Comparison of ENCODE assay signal across 7 cellular contexts in the genomic region with DNA sequence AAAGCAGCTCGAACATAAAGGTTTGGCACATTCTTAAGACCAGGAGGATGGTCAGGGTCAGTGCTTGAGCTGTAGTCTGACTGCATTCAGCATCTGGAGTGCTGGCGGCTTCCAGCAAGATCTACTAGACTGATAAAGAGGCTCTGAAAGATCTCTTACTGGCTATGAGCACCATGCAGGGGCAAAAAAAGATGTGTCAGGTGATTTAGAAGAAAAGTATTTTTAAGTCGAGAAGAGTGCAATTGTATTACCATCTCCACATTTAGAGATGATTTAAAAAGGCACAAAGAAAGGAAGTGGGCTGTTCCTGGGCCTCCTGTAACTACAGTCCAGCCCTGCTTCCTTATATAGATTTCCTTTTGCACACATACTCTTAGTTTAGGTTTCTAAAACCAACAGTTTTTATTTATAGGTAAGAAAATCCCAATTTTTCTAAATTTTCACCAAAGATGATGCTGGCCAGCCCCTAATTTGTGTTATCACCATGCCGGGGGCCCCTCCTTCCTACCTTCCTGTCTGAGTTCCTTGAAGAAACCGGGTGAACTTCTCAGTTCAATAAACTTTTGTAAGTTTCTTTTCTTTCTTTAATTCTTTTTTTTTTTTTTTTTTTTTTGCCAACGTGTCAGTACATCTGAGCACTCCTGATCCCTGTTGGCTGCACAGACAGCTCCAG.
A peak's percentile ranks its signal among the peaks of the same experiment; 100 is the strongest.
DNase-seq lines count a peak whose midpoint lies in the region; ATAC-seq and TF ChIP-seq lines count a peak whose summit lies in the region.

No MANE protein-coding gene starts in this region.

- ATAC-seq in GM21576 (IDR thresholded peaks at IDR 0.05; ENCODE audit: unreplicated experiment) (peak; percentile 72), RWPE2 (ENCODE audit: low read depth) (peak; percentile 16; the same call in 1 of the 3 replicates), HG03469 (IDR thresholded peaks at IDR 0.05; ENCODE audit: unreplicated experiment) (no peak), GM18519 (IDR thresholded peaks at IDR 0.05; ENCODE audit: low FRiP score, unreplicated experiment) (no peak)

- WGBS in esophagus muscularis mucosa: 9% methylated on average over 6 of the region's 6 CpGs
- 1% methylated on average over 6 of the region's 6 CpGs for WGBS in prostate gland

- intact Hi-C loops in esophagus muscularis mucosa (cut with DNase I) (loop anchor here (2.0 kb wide), 1 partner anchor 66 kb away; a partner anchor contains a TSS), prostate gland (cut with DNase I) (loop anchor here (5.0 kb wide), 1 partner anchor 163 kb away; no protein-coding TSS in a partner anchor)

- no peaks in the 10 kb centered on the region for H3K27me3 ChIP-seq in RWPE2 (ENCODE audit: insufficient read depth, poor library complexity, severe bottlenecking)
- no peaks in the 10 kb centered on the region for H3K27me3 ChIP-seq in esophagus muscularis mucosa
- no peaks in the 10 kb centered on the region for H3K27me3 ChIP-seq in prostate gland (replicated peaks; ENCODE audit: insufficient read depth)

- DNase-seq in RWPE2 (ENCODE audit: low spot score): no peak
- no peak for DNase-seq in esophagus muscularis mucosa (ENCODE audit: extremely low spot score)
- peak; percentile 59 for DNase-seq in prostate gland (ENCODE audit: low spot score)
- DNase-seq in iPS-NIHi11 (ENCODE audit: low spot score): no peak

- H3K36me3 ChIP-seq in RWPE2 (ENCODE audit: low read depth) (no peaks in the 10 kb centered on the region), esophagus muscularis mucosa (no peaks in the 10 kb centered on the region), prostate gland (no peaks in the 10 kb centered on the region)

- peak; percentile 49 for TF ChIP-seq EP300 in esophagus muscularis mucosa (IDR thresholded peaks at IDR 0.05)

- H3K27ac ChIP-seq in RWPE2 (ENCODE audit: poor library complexity, severe bottlenecking): peak overlapping the region; percentile 41
- peak overlapping the region; percentile 84 to 93 (median 88) for H3K27ac ChIP-seq in esophagus muscularis mucosa (replicated peaks in 1 of 4)
- peak overlapping the region; percentile 90 to 96 for H3K27ac ChIP-seq in prostate gland

- TF ChIP-seq CTCF in RWPE2 (IDR thresholded peaks at IDR 0.05; ENCODE audit: poor library complexity, severe bottlenecking) (no peak), esophagus muscularis mucosa (IDR thresholded peaks at IDR 0.05) (no peak), prostate gland (IDR thresholded peaks at IDR 0.05) (no peak)

- H3K4me1 ChIP-seq in RWPE2 (ENCODE audit: insufficient read depth, poor library complexity, severe bottlenecking) (peaks cover 39% of the 10 kb centered on the region), esophagus muscularis mucosa (peaks cover 76 to 85% (median 83%) of the 10 kb centered on the region in 4 donors), prostate gland (replicated peaks) (peaks cover 20% of the 10 kb centered on the region)

- H3K4me3 ChIP-seq in RWPE2 (ENCODE audit: severe bottlenecking) (no peak overlapping the region), esophagus muscularis mucosa (peak overlapping the region; percentile 9 to 29 (median 22)), prostate gland (peak overlapping the region in 1 of 2 donors; percentile 21)

- H3K9me3 ChIP-seq in RWPE2 (ENCODE audit: severe bottlenecking) (no peaks in the 10 kb centered on the region), esophagus muscularis mucosa (no peaks in the 10 kb centered on the region), prostate gland (no peaks in the 10 kb centered on the region)

- TF ChIP-seq POLR2A in esophagus muscularis mucosa (IDR thresholded peaks at IDR 0.05; ENCODE audit: low read depth) (no peak), prostate gland (IDR thresholded peaks at IDR 0.05) (no peak)

Comparison
In these comparisons a context has a peak if more than half of its experiments do, and no peak if none do; other contexts are left out.
1. ATAC-seq: peak in GM21576 (single experiment) and RWPE2 (single experiment); none in HG03469 (single experiment) and GM18519 (single experiment).
2. H3K27ac ChIP-seq: peak in every context shown above with its lines; median percentile 93 in prostate gland; 88 in esophagus muscularis mucosa; 41 in RWPE2.